ENCODE assay signal across 1 cellular context in the genomic region with DNA sequence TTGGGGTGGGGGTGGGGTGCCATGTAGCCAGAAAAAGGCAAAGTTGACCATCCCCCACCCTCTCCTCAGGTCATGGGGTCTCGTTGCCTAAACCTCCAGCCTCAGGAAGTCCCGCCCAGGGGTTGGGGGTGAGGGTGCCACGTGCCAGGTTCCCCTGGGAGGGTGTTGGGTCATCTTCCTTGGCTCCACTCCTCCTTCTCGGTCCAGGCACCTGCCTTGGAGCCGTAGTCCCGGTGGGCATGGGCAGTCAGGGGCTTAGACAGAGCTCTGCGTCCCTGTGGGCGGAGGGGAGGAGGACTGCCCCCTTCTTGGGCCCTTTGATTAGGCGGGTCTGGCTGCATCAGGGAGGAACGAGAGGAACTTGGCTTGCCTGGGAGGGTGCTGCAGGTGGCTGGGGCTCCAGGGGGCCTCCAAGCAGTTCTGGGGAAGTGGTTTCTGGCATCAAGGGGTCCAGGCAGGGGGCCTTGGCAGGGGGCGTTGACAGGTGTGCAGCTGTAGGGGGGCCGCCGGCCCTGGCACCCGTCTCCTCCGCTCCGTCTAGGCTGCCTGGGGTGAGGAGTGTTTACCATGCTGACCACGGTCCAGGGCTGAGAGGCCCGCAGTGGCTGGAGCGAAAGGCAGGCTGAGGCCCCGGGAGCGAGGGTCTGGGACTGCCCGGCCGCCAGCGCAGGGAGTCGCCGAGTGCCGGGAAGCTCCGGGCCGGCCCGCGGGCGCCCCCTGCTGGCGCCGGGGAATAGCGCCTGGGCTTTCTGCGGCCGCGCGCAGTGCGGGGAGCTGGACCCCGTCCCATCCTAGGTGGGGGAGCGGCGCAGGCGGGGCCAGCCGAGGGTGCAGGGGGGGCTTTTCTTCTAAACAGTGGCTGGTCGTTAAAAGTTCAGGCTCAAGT.
TF ChIP-seq lines count a peak whose summit lies in the region.

No MANE protein-coding gene starts in this region.

TF ChIP-seq in HepG2, 621 proteins besides CTCF, POLR2A, EP300 and RAD21 (continued from another document and continues in another):
- TF ChIP-seq, protein P1, sequence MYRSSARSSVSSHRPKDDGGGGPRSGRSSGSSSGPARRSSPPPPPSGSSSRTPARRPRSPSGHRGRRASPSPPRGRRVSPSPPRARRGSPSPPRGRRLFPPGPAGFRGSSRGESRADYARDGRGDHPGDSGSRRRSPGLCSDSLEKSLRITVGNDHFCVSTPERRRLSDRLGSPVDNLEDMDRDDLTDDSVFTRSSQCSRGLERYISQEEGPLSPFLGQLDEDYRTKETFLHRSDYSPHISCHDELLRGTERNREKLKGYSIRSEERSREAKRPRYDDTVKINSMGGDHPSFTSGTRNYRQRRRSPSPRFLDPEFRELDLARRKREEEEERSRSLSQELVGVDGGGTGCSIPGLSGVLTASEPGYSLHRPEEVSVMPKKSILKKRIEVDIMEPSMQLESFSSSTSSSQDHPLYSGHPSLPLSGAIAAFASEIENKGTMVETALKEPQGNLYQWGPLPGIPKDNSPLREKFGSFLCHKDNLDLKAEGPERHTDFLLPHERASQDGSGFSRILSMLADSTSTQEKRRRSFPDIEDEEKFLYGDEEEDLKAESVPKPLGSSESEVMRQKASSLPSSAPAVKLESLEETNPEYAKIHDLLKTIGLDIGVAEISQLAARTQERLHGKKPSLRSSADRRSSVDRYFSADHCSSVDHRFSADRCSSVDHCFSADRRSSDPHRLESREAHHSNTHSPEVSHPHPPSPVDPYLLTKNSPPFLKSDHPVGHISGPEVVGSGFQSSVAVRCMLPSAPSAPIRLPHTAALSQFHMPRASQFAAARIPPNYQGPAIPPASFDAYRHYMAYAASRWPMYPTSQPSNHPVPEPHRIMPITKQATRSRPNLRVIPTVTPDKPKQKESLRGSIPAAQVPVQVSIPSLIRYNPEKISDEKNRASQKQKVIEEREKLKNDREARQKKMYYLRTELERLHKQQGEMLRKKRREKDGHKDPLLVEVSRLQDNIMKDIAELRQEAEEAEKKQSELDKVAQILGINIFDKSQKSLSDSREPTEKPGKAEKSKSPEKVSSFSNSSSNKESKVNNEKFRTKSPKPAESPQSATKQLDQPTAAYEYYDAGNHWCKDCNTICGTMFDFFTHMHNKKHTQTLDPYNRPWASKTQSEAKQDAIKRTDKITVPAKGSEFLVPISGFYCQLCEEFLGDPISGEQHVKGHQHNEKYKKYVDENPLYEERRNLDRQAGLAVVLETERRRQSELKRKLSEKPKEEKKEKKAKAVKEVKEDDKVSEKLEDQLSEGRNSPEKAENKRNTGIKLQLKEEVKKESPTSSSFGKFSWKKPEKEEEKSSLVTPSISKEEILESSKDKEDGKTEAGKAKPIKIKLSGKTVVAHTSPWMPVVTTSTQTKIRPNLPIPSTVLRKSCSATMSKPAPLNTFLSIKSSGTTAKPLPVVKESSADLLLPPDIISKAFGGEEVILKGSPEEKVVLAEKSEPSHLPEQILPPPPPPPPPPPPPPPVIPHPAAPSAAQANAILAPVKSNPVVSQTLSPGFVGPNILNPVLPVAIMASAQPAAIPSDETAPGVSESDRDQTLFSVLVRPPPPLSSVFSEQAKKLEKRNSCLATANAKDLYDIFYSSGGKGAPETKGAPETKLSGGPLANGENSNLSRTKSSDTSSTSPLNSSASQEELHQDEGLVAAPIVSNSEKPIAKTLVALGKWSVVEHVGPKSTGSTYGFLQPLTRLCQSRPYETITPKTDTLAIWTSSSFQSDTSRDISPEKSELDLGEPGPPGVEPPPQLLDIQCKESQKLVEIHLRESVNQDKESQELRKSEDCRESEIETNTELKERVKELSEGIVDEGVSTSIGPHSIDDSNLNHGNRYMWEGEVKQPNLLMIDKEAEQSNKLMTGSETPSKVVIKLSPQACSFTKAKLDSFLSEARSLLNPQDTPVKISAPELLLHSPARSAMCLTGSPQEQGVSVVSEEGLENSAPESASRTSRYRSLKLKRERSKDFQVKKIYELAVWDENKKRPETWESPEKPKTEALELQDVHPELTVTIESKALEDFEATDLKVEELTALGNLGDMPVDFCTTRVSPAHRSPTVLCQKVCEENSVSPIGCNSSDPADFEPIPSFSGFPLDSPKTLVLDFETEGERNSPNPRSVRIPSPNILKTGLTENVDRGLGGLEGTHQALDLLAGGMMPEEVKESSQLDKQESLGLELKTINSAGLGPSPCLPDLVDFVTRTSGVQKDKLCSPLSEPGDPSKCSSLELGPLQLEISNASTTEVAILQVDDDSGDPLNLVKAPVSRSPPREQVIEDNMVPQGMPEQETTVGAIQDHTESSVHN (CRISPR knock-in tag; IDR thresholded peaks at IDR 0.05), result no peak
- TF ChIP-seq HDAC6 (IDR thresholded peaks at IDR 0.05; ENCODE audit: low read depth, low read length) (no peak), ZNF260 (CRISPR knock-in tag; IDR thresholded peaks at IDR 0.05; ENCODE audit: borderline replicate concordance, low read depth) (no peak), SRF (IDR thresholded peaks at IDR 0.05; ENCODE audit: low read depth, low read length) (no peak), ZNF207 (IDR thresholded peaks at IDR 0.05; ENCODE audit: borderline replicate concordance) (no peak), ZNF672 (CRISPR knock-in tag; IDR thresholded peaks at IDR 0.05) (no peak), ZNF121 (CRISPR knock-in tag; IDR thresholded peaks at IDR 0.05) (no peak), TCF7L2 (IDR thresholded peaks at IDR 0.05; ENCODE audit: low read depth, low read length) (no peak), ZNF570 (CRISPR knock-in tag; IDR thresholded peaks at IDR 0.05; ENCODE audit: borderline replicate concordance) (no peak), ZNF446 (CRISPR knock-in tag; IDR thresholded peaks at IDR 0.05) (no peak), SIX4 (CRISPR knock-in tag; IDR thresholded peaks at IDR 0.05) (no peak), ZNF577 (CRISPR knock-in tag; IDR thresholded peaks at IDR 0.05; ENCODE audit: borderline replicate concordance, low read depth) (no peak), HNF4G (IDR thresholded peaks at IDR 0.05; ENCODE audit: borderline replicate concordance, low read depth, low read length) (no peak), HNF4G (CRISPR knock-in tag; IDR thresholded peaks at IDR 0.05; ENCODE audit: borderline replicate concordance, low read depth) (no peak), SRSF1 (optimal IDR thresholded peaks at IDR 0.05; ENCODE audit: low read depth, low read length) (peak; percentile 44), KDM2A (CRISPR knock-in tag; IDR thresholded peaks at IDR 0.05; ENCODE audit: borderline replicate concordance, low read depth) (0 out of 2 replicates have a peak, but pooled peaks have one; percentile 30)
- TF ChIP-seq, protein P2, sequence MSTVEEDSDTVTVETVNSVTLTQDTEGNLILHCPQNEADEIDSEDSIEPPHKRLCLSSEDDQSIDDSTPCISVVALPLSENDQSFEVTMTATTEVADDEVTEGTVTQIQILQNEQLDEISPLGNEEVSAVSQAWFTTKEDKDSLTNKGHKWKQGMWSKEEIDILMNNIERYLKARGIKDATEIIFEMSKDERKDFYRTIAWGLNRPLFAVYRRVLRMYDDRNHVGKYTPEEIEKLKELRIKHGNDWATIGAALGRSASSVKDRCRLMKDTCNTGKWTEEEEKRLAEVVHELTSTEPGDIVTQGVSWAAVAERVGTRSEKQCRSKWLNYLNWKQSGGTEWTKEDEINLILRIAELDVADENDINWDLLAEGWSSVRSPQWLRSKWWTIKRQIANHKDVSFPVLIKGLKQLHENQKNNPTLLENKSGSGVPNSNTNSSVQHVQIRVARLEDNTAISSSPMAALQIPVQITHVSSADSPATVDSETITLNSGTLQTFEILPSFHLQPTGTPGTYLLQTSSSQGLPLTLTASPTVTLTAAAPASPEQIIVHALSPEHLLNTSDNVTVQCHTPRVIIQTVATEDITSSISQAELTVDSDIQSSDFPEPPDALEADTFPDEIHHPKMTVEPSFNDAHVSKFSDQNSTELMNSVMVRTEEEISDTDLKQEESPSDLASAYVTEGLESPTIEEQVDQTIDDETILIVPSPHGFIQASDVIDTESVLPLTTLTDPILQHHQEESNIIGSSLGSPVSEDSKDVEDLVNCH (CRISPR knock-in tag; IDR thresholded peaks at IDR 0.05), result no peak
- TF ChIP-seq, protein P3, sequence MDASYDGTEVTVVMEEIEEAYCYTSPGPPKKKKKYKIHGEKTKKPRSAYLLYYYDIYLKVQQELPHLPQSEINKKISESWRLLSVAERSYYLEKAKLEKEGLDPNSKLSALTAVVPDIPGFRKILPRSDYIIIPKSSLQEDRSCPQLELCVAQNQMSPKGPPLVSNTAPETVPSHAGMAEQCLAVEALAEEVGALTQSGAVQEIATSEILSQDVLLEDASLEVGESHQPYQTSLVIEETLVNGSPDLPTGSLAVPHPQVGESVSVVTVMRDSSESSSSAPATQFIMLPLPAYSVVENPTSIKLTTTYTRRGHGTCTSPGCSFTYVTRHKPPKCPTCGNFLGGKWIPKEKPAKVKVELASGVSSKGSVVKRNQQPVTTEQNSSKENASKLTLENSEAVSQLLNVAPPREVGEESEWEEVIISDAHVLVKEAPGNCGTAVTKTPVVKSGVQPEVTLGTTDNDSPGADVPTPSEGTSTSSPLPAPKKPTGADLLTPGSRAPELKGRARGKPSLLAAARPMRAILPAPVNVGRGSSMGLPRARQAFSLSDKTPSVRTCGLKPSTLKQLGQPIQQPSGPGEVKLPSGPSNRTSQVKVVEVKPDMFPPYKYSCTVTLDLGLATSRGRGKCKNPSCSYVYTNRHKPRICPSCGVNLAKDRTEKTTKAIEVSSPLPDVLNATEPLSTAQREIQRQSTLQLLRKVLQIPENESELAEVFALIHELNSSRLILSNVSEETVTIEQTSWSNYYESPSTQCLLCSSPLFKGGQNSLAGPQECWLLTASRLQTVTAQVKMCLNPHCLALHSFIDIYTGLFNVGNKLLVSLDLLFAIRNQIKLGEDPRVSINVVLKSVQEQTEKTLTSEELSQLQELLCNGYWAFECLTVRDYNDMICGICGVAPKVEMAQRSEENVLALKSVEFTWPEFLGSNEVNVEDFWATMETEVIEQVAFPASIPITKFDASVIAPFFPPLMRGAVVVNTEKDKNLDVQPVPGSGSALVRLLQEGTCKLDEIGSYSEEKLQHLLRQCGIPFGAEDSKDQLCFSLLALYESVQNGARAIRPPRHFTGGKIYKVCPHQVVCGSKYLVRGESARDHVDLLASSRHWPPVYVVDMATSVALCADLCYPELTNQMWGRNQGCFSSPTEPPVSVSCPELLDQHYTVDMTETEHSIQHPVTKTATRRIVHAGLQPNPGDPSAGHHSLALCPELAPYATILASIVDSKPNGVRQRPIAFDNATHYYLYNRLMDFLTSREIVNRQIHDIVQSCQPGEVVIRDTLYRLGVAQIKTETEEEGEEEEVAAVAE (CRISPR knock-in tag; IDR thresholded peaks at IDR 0.05; ENCODE audit: borderline replicate concordance), result no peak
- TF ChIP-seq, protein P4, sequence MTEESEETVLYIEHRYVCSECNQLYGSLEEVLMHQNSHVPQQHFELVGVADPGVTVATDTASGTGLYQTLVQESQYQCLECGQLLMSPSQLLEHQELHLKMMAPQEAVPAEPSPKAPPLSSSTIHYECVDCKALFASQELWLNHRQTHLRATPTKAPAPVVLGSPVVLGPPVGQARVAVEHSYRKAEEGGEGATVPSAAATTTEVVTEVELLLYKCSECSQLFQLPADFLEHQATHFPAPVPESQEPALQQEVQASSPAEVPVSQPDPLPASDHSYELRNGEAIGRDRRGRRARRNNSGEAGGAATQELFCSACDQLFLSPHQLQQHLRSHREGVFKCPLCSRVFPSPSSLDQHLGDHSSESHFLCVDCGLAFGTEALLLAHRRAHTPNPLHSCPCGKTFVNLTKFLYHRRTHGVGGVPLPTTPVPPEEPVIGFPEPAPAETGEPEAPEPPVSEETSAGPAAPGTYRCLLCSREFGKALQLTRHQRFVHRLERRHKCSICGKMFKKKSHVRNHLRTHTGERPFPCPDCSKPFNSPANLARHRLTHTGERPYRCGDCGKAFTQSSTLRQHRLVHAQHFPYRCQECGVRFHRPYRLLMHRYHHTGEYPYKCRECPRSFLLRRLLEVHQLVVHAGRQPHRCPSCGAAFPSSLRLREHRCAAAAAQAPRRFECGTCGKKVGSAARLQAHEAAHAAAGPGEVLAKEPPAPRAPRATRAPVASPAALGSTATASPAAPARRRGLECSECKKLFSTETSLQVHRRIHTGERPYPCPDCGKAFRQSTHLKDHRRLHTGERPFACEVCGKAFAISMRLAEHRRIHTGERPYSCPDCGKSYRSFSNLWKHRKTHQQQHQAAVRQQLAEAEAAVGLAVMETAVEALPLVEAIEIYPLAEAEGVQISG (CRISPR knock-in tag; IDR thresholded peaks at IDR 0.05), result no peak
- TF ChIP-seq, protein P5, sequence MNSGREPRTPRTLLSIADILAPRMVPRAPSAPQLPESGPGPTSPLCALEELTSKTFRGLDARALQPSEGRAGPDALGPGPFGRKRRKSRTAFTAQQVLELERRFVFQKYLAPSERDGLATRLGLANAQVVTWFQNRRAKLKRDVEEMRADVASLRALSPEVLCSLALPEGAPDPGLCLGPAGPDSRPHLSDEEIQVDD (CRISPR knock-in tag; IDR thresholded peaks at IDR 0.05; ENCODE audit: borderline replicate concordance), result 0 out of 2 replicates have a peak, but pooled peaks have one; percentile 42
- TF ChIP-seq, protein P6, sequence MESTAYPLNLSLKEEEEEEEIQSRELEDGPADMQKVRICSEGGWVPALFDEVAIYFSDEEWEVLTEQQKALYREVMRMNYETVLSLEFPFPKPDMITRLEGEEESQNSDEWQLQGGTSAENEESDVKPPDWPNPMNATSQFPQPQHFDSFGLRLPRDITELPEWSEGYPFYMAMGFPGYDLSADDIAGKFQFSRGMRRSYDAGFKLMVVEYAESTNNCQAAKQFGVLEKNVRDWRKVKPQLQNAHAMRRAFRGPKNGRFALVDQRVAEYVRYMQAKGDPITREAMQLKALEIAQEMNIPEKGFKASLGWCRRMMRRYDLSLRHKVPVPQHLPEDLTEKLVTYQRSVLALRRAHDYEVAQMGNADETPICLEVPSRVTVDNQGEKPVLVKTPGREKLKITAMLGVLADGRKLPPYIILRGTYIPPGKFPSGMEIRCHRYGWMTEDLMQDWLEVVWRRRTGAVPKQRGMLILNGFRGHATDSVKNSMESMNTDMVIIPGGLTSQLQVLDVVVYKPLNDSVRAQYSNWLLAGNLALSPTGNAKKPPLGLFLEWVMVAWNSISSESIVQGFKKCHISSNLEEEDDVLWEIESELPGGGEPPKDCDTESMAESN (CRISPR knock-in tag; conservative IDR thresholded peaks at IDR 0.05), result no peak
- TF ChIP-seq, protein P7, sequence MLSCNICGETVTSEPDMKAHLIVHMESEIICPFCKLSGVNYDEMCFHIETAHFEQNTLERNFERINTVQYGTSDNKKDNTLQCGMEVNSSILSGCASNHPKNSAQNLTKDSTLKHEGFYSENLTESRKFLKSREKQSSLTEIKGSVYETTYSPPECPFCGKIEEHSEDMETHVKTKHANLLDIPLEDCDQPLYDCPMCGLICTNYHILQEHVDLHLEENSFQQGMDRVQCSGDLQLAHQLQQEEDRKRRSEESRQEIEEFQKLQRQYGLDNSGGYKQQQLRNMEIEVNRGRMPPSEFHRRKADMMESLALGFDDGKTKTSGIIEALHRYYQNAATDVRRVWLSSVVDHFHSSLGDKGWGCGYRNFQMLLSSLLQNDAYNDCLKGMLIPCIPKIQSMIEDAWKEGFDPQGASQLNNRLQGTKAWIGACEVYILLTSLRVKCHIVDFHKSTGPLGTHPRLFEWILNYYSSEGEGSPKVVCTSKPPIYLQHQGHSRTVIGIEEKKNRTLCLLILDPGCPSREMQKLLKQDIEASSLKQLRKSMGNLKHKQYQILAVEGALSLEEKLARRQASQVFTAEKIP (CRISPR knock-in tag; IDR thresholded peaks at IDR 0.05; ENCODE audit: borderline replicate concordance), result no peak
- TF ChIP-seq, protein P8, sequence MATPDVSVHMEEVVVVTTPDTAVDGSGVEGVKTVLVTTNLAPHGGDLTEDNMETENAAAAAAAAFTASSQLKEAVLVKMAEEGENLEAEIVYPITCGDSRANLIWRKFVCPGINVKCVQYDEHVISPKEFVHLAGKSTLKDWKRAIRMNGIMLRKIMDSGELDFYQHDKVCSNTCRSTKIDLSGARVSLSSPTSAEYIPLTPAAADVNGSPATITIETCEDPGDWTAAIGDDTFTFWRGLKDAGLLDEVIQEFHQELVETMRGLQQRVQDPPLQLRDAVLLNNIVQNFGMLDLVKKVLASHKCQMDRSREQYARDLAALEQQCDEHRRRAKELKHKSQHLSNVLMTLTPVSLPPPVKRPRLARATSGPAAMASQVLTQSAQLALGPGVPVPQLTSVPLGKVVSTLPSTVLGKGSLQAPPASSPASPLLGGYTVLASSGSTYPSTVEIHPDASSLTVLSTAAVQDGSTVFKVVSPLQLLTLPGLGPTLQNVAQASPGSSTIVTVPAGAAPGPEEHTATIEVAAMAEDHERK (CRISPR knock-in tag; IDR thresholded peaks at IDR 0.05; ENCODE audit: low read depth), result no peak
